In the genomic region with DNA sequence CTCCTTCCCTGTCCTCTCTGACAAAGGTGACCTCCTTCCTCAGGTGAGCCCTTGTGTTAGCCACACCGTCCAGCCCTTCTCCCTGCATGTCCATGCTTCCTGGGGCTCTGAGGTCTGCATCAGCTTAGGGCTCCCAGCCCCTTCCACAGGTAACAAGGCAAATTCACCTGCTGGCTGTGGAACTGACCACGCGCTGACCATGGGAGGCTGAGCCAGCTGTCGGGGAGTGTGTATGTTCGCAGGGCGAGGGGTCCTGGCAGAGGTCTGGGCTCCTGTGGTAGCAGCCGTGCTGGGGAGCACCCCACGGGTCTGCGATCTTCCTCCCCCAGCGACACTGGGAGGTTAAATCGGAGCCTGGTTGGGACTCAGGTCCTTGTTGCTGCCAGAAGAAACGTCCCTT, we compare ENCODE assay signal across 34 cellular contexts.
"Had no signal": no experiment of that assay in that cellular context is flagged by ENCODE, and none has a peak within 500 bp of the region (broad histone marks: within the 10 kb centered on the region; RNA-seq: fewer than 3 reads in every experiment).

No MANE protein-coding gene starts in this region.

- H3K27ac Mint-ChIP-seq: activated CD4-positive, alpha-beta memory T cell treated with anti-CD3 and anti-CD28 coated beads for 36 hours; activated CD4-positive, alpha-beta T cell treated with anti-CD3 and anti-CD28 coated beads for 36 hours; activated CD4-positive, alpha-beta T cell treated with anti-CD3 and anti-CD28 coated beads, Interleukin-2, amount 10 ng/mL, durations not matched to agents 24 days and 14 days; activated CD8-positive, alpha-beta memory T cell treated with anti-CD3 and anti-CD28 coated beads, Interleukin-2, amount 10 ng/mL, durations not matched to agents 7 days and 5 days; activated CD8-positive, alpha-beta T cell treated with anti-CD3 and anti-CD28 coated beads, Interleukin-2, amount 10 ng/mL, durations not matched to agents 7 days and 5 days; activated naive CD4-positive, alpha-beta T cell treated with anti-CD3 and anti-CD28 coated beads for 36 hours; activated naive CD4-positive, alpha-beta T cell treated with anti-CD3 and anti-CD28 coated beads, Interleukin-2, amount 50 U/mL, for 24 hours; activated naive CD8-positive, alpha-beta T cell treated with anti-CD3 and anti-CD28 coated beads for 36 hours; activated naive CD8-positive, alpha-beta T cell treated with anti-CD3 and anti-CD28 coated beads, Interleukin-2, amount 50 U/mL, for 24 hours; activated T-helper 1 cell treated with anti-CD3 and anti-CD28 coated beads, Interleukin-12 subunit alpha, Interleukin-12 subunit beta, Interleukin-2, Interleukin-4 antibody, amounts not matched to agents 30 ng/mL and 10 ng/mL and 1 ng/mL, durations not matched to agents 14 hours and 24 hours and 36 hours; activated T-helper 2 cell treated with anti-CD3 and anti-CD28 coated beads, Interferon-gamma antibody, Interleukin-2, Interleukin-4, amounts not matched to agents 10 μg/mL and 5 μg/mL and 100 μg/mL, durations not matched to agents 14 hours and 24 hours and 36 hours; brain; dendritic cell treated with granulocyte-macrophage colony-stimulating factor and Interleukin-4, amounts not matched to agents 40 ng/mL and 50 ng/mL, for 4 days had no signal

- H3K27me3 ChIP-seq: cardiac muscle cell, dorsolateral prefrontal cortex, foreskin keratinocyte had no signal

- H3K27me3 Mint-ChIP-seq: activated CD4-positive, alpha-beta memory T cell treated with anti-CD3 and anti-CD28 coated beads for 36 hours; activated CD4-positive, alpha-beta T cell treated with anti-CD3 and anti-CD28 coated beads, Interleukin-2, amount 10 ng/mL, durations not matched to agents 24 days and 14 days; activated CD8-positive, alpha-beta memory T cell treated with anti-CD3 and anti-CD28 coated beads, Interleukin-2, amount 10 ng/mL, durations not matched to agents 7 days and 5 days; activated naive CD4-positive, alpha-beta T cell treated with anti-CD3 and anti-CD28 coated beads, Interleukin-2, amount 50 U/mL, for 24 hours had no signal

- H3K4me1 ChIP-seq: adrenal gland, breast epithelium, esophagus muscularis mucosa, foreskin keratinocyte, gastrocnemius medialis had no signal

- H3K9me3 ChIP-seq: adrenal gland, breast epithelium, esophagus muscularis mucosa, gastrocnemius medialis had no signal

- ATAC-seq: activated CD4-positive, alpha-beta T cell treated with anti-CD3 and anti-CD28 coated beads for 36 hours; activated CD8-positive, alpha-beta memory T cell treated with anti-CD3 and anti-CD28 coated beads, Interleukin-2, amount 10 ng/mL, durations not matched to agents 7 days and 5 days; activated CD8-positive, alpha-beta T cell treated with anti-CD3 and anti-CD28 coated beads, Interleukin-2, amount 10 ng/mL, durations not matched to agents 7 days and 5 days; activated naive CD8-positive, alpha-beta T cell treated with anti-CD3 and anti-CD28 coated beads, Interleukin-2, amount 50 U/mL, for 24 hours; foreskin keratinocyte; gastrocnemius medialis had no signal

- H3K36me3 Mint-ChIP-seq: activated CD4-positive, alpha-beta memory T cell treated with anti-CD3 and anti-CD28 coated beads for 36 hours; activated CD8-positive, alpha-beta memory T cell treated with anti-CD3 and anti-CD28 coated beads, Interleukin-2, amount 10 ng/mL, durations not matched to agents 7 days and 5 days; activated naive CD4-positive, alpha-beta T cell treated with anti-CD3 and anti-CD28 coated beads, Interleukin-2, amount 50 U/mL, for 24 hours; activated naive CD8-positive, alpha-beta T cell treated with anti-CD3 and anti-CD28 coated beads for 36 hours had no signal

- H3K9me3 Mint-ChIP-seq: activated CD4-positive, alpha-beta memory T cell treated with anti-CD3 and anti-CD28 coated beads for 36 hours; activated CD4-positive, alpha-beta T cell treated with anti-CD3 and anti-CD28 coated beads, Interleukin-2, amount 10 ng/mL, durations not matched to agents 24 days and 14 days; activated naive CD4-positive, alpha-beta T cell treated with anti-CD3 and anti-CD28 coated beads for 36 hours; activated naive CD4-positive, alpha-beta T cell treated with anti-CD3 and anti-CD28 coated beads, Interleukin-2, amount 50 U/mL, for 24 hours; activated naive CD8-positive, alpha-beta T cell treated with anti-CD3 and anti-CD28 coated beads for 36 hours; activated naive CD8-positive, alpha-beta T cell treated with anti-CD3 and anti-CD28 coated beads, Interleukin-2, amount 50 U/mL, for 24 hours; activated T-helper 1 cell treated with anti-CD3 and anti-CD28 coated beads, Interleukin-12 subunit alpha, Interleukin-12 subunit beta, Interleukin-2, Interleukin-4 antibody, amounts not matched to agents 30 ng/mL and 10 ng/mL and 1 ng/mL, durations not matched to agents 14 hours and 24 hours and 36 hours; activated T-helper 2 cell treated with anti-CD3 and anti-CD28 coated beads, Interferon-gamma antibody, Interleukin-2, Interleukin-4, amounts not matched to agents 10 μg/mL and 5 μg/mL and 100 μg/mL, durations not matched to agents 14 hours and 24 hours and 36 hours; brain had no signal

- H3K36me3 ChIP-seq: adrenal gland, breast epithelium, cardiac muscle cell, esophagus muscularis mucosa, gastrocnemius medialis had no signal

- H3K4me3 Mint-ChIP-seq: activated CD4-positive, alpha-beta memory T cell treated with anti-CD3 and anti-CD28 coated beads for 36 hours; activated CD4-positive, alpha-beta T cell treated with anti-CD3 and anti-CD28 coated beads for 36 hours; activated CD4-positive, alpha-beta T cell treated with anti-CD3 and anti-CD28 coated beads, Interleukin-2, amount 10 ng/mL, durations not matched to agents 24 days and 14 days; activated CD8-positive, alpha-beta memory T cell treated with anti-CD3 and anti-CD28 coated beads, Interleukin-2, amount 10 ng/mL, durations not matched to agents 7 days and 5 days; activated CD8-positive, alpha-beta T cell treated with anti-CD3 and anti-CD28 coated beads, Interleukin-2, amount 10 ng/mL, durations not matched to agents 7 days and 5 days; activated naive CD4-positive, alpha-beta T cell treated with anti-CD3 and anti-CD28 coated beads for 36 hours; activated naive CD4-positive, alpha-beta T cell treated with anti-CD3 and anti-CD28 coated beads, Interleukin-2, amount 50 U/mL, for 24 hours; activated naive CD8-positive, alpha-beta T cell treated with anti-CD3 and anti-CD28 coated beads for 36 hours; activated naive CD8-positive, alpha-beta T cell treated with anti-CD3 and anti-CD28 coated beads, Interleukin-2, amount 50 U/mL, for 24 hours; activated T-helper 1 cell treated with anti-CD3 and anti-CD28 coated beads, Interleukin-12 subunit alpha, Interleukin-12 subunit beta, Interleukin-2, Interleukin-4 antibody, amounts not matched to agents 30 ng/mL and 10 ng/mL and 1 ng/mL, durations not matched to agents 14 hours and 24 hours and 36 hours; brain; dendritic cell treated with granulocyte-macrophage colony-stimulating factor and Interleukin-4, amounts not matched to agents 40 ng/mL and 50 ng/mL, for 4 days had no signal

- H3K27ac ChIP-seq: adrenal gland, breast epithelium, cardiac muscle cell, coronary artery, esophagus muscularis mucosa, foreskin keratinocyte, gastrocnemius medialis had no signal

- H3K4me1 Mint-ChIP-seq: activated CD4-positive, alpha-beta T cell treated with anti-CD3 and anti-CD28 coated beads for 36 hours; activated CD4-positive, alpha-beta T cell treated with anti-CD3 and anti-CD28 coated beads, Interleukin-2, amount 10 ng/mL, durations not matched to agents 24 days and 14 days; activated CD8-positive, alpha-beta memory T cell treated with anti-CD3 and anti-CD28 coated beads, Interleukin-2, amount 10 ng/mL, durations not matched to agents 7 days and 5 days; activated naive CD4-positive, alpha-beta T cell treated with anti-CD3 and anti-CD28 coated beads, Interleukin-2, amount 50 U/mL, for 24 hours; activated naive CD8-positive, alpha-beta T cell treated with anti-CD3 and anti-CD28 coated beads for 36 hours; activated naive CD8-positive, alpha-beta T cell treated with anti-CD3 and anti-CD28 coated beads, Interleukin-2, amount 50 U/mL, for 24 hours had no signal

- H3K4me3 ChIP-seq: adrenal gland, breast epithelium, cardiac muscle cell, coronary artery, dorsolateral prefrontal cortex, esophagus muscularis mucosa, gastrocnemius medialis had no signal

- DNase-seq: activated CD4-positive, alpha-beta memory T cell treated with anti-CD3 and anti-CD28 coated beads for 36 hours; activated CD4-positive, alpha-beta T cell treated with anti-CD3 and anti-CD28 coated beads for 36 hours; activated CD4-positive, alpha-beta T cell treated with anti-CD3 and anti-CD28 coated beads, Interleukin-2, amount 10 ng/mL, durations not matched to agents 24 days and 14 days; activated CD4-positive, CD25-positive, alpha-beta regulatory T cell; activated CD4-positive, CD25-positive, alpha-beta regulatory T cell treated with anti-CD3 and anti-CD28 coated beads, Interleukin-2, amount 50 U/mL, for 72 hours; activated CD8-positive, alpha-beta memory T cell treated with anti-CD3 and anti-CD28 coated beads, Interleukin-2, amount 10 ng/mL, durations not matched to agents 7 days and 5 days; activated CD8-positive, alpha-beta memory T cell treated with anti-CD3 and anti-CD28 coated beads, Interleukin-2, amount 50 U/mL, for 4 hours; activated CD8-positive, alpha-beta T cell treated with anti-CD3 and anti-CD28 coated beads, Interleukin-2, amount 10 ng/mL, durations not matched to agents 7 days and 5 days; activated effector memory CD4-positive, alpha-beta T cell treated with anti-CD3 and anti-CD28 coated beads, Interleukin-2, amount 50 U/mL, for 16 hours; activated naive CD4-positive, alpha-beta T cell treated with anti-CD3 and anti-CD28 coated beads for 36 hours; activated naive CD8-positive, alpha-beta T cell treated with anti-CD3 and anti-CD28 coated beads for 36 hours; activated naive CD8-positive, alpha-beta T cell treated with anti-CD3 and anti-CD28 coated beads, Interleukin-2, amount 50 U/mL, for 24 hours; activated T-cell treated with anti-CD3 and anti-CD28 coated beads, Interleukin-2, amount 50 U/mL, for 1 hour; activated T-cell treated with anti-CD3 and anti-CD28 coated beads, Interleukin-2, amount 50 U/mL, for 48 hours; adrenal gland; amygdala; central memory CD4-positive, alpha-beta T cell; cerebellar nuclear complex; dorsolateral prefrontal cortex; effector memory CD4-positive, alpha-beta T cell; erythroblast; foreskin keratinocyte; gastrocnemius medialis; glutamatergic neuron; T-helper 2 cell had no signal
